Comparison of ENCODE assay signal across 1 cellular context in the genomic region with DNA sequence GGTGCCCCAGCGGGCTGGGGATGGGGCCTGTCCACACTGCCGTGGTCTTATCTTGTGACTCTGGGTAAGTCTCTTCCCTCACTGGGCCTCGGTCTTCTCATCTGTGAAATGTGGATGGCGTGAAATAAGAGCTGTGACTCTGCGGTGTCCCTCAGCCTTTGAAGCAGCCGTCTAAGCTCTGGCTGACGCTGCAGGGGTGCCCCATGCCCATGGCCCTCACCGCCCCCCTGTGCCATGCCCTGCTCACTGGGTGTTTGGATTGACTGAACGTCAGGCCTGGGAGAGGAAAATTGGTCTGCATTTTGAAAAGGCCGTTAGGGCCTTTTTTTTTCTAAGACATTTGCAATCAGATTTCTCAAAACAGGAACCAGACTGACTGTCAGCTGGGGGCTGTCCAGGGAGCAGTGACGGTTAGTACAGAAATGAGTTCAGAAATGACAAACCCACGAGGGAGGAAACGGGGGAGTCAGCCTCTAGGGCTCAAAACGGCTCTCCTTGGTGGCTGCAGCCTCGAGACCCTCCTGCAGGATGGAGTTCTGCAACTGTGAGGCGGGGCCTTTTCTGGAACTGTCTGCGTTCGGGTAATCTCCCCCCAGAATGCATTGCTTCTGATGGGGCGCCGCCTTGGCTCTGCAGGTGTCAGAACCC.
TF ChIP-seq lines count a peak whose summit lies in the region.

No MANE protein-coding gene starts in this region.

TF ChIP-seq in GM23338, 12 proteins besides CTCF, POLR2A, EP300 and RAD21 (continued from another document):
- TF ChIP-seq, protein P1, sequence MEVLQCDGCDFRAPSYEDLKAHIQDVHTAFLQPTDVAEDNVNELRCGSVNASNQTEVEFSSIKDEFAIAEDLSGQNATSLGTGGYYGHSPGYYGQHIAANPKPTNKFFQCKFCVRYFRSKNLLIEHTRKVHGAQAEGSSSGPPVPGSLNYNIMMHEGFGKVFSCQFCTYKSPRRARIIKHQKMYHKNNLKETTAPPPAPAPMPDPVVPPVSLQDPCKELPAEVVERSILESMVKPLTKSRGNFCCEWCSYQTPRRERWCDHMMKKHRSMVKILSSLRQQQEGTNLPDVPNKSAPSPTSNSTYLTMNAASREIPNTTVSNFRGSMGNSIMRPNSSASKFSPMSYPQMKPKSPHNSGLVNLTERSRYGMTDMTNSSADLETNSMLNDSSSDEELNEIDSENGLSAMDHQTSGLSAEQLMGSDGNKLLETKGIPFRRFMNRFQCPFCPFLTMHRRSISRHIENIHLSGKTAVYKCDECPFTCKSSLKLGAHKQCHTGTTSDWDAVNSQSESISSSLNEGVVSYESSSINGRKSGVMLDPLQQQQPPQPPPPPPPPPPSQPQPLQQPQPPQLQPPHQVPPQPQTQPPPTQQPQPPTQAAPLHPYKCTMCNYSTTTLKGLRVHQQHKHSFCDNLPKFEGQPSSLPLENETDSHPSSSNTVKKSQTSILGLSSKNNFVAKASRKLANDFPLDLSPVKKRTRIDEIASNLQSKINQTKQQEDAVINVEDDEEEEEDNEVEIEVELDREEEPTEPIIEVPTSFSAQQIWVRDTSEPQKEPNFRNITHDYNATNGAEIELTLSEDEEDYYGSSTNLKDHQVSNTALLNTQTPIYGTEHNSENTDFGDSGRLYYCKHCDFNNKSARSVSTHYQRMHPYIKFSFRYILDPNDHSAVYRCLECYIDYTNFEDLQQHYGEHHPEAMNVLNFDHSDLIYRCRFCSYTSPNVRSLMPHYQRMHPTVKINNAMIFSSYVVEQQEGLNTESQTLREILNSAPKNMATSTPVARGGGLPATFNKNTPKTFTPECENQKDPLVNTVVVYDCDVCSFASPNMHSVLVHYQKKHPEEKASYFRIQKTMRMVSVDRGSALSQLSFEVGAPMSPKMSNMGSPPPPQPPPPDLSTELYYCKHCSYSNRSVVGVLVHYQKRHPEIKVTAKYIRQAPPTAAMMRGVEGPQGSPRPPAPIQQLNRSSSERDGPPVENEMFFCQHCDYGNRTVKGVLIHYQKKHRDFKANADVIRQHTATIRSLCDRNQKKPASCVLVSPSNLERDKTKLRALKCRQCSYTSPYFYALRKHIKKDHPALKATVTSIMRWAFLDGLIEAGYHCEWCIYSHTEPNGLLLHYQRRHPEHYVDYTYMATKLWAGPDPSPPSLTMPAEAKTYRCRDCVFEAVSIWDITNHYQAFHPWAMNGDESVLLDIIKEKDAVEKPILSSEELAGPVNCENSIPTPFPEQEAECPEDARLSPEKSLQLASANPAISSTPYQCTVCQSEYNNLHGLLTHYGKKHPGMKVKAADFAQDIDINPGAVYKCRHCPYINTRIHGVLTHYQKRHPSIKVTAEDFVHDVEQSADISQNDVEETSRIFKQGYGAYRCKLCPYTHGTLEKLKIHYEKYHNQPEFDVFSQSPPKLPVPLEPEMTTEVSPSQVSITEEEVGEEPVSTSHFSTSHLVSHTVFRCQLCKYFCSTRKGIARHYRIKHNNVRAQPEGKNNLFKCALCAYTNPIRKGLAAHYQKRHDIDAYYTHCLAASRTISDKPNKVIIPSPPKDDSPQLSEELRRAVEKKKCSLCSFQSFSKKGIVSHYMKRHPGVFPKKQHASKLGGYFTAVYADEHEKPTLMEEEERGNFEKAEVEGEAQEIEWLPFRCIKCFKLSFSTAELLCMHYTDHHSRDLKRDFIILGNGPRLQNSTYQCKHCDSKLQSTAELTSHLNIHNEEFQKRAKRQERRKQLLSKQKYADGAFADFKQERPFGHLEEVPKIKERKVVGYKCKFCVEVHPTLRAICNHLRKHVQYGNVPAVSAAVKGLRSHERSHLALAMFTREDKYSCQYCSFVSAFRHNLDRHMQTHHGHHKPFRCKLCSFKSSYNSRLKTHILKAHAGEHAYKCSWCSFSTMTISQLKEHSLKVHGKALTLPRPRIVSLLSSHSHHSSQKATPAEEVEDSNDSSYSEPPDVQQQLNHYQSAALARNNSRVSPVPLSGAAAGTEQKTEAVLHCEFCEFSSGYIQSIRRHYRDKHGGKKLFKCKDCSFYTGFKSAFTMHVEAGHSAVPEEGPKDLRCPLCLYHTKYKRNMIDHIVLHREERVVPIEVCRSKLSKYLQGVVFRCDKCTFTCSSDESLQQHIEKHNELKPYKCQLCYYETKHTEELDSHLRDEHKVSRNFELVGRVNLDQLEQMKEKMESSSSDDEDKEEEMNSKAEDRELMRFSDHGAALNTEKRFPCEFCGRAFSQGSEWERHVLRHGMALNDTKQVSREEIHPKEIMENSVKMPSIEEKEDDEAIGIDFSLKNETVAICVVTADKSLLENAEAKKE (CRISPR knock-in tag; IDR thresholded peaks at IDR 0.05) = no peak
- no peak for TF ChIP-seq POLR2AphosphoS5 (IDR thresholded peaks at IDR 0.05; ENCODE audit: low read depth)
- no peak for TF ChIP-seq ZNF331 (CRISPR knock-in tag; IDR thresholded peaks at IDR 0.05; ENCODE audit: low read depth)
- TF ChIP-seq STAT1 (IDR thresholded peaks at IDR 0.05; ENCODE audit: unreplicated experiment) = no peak
- no peak for TF ChIP-seq ZNF114 (CRISPR knock-in tag; IDR thresholded peaks at IDR 0.05)
- TF ChIP-seq NANOG (IDR thresholded peaks at IDR 0.05; ENCODE audit: borderline replicate concordance) = no peak
